9 cellular contexts compared by ENCODE assay signal in genomic region chr7:118352854-118353453, GRCh38.
A peak's percentile ranks its signal among the peaks of the same experiment; 100 is the strongest.
DNase-seq lines count a peak whose midpoint lies in the region; ATAC-seq, FAIRE-seq and TF ChIP-seq lines count a peak whose summit lies in the region.
"Had no signal": no experiment of that assay in that cellular context is flagged by ENCODE, and none has a peak within 500 bp of the region (broad histone marks: within the 10 kb centered on the region; RNA-seq: fewer than 3 reads in every experiment).

No MANE protein-coding gene starts in this region.

- H3K36me3 ChIP-seq in bronchial epithelial cell (ENCODE audit: control insufficient read depth, insufficient read depth, low read length), result no peaks in the 10 kb centered on the region
- no peaks in the 10 kb centered on the region for H3K36me3 ChIP-seq in lower lobe of right lung
- H3K36me3 ChIP-seq: SJSA1 had no signal

- intact Hi-C loops in lower lobe of right lung (cut with DNase I), result no loop called here

- no peak for FAIRE-seq in bronchial epithelial cell (lab: Jason Lieb, UNC)

- H3K9me3 ChIP-seq in lower lobe of right lung, result peaks cover 4% of the 10 kb centered on the region
- H3K9me3 ChIP-seq: SJSA1 had no signal

- TF ChIP-seq CTCF in bronchial epithelial cell (IDR thresholded peaks at IDR 0.05; ENCODE audit: insufficient read depth, low read length, severe bottlenecking), result peak; percentile 24
- no peak for TF ChIP-seq CTCF in lower lobe of right lung (IDR thresholded peaks at IDR 0.05)

- H3K27ac ChIP-seq in lower lobe of right lung, result no peak overlapping the region
- H3K27ac ChIP-seq: SJSA1 had no signal

- DNase-seq in NCI-H524 (lab: John Stamatoyannopoulos, UW) (peak; percentile 17 to 62), NCI-H524 treated with DMSO at 0.1 percent for 48 hours (lab: John Stamatoyannopoulos, UW) (no peak), NCI-H2227 treated with DMSO at 0.1 percent for 48 hours (lab: John Stamatoyannopoulos, UW) (peak; percentile 60), bronchial epithelial cell (ENCODE audit: low read depth) (peak; percentile 49), superior temporal gyrus (ENCODE audit: extremely low spot score) (peak; percentile 73), lower lobe of right lung (no peak)

- H3K4me3 ChIP-seq in bronchial epithelial cell (ENCODE audit: low read depth, low read length) (no peak overlapping the region), lower lobe of right lung (no peak overlapping the region)
- H3K4me3 ChIP-seq: SJSA1 had no signal

- ATAC-seq in lower lobe of right lung (no peak), HG03097 (IDR thresholded peaks at IDR 0.05; ENCODE audit: low FRiP score, unreplicated experiment) (no peak), GM21447 (IDR thresholded peaks at IDR 0.05; ENCODE audit: unreplicated experiment) (no peak)

- no peaks in the 10 kb centered on the region for H3K4me1 ChIP-seq in lower lobe of right lung
- H3K4me1 ChIP-seq: SJSA1 had no signal

- H3K27me3 ChIP-seq in bronchial epithelial cell (ENCODE audit: control insufficient read depth, insufficient read depth, low read length) (no peaks in the 10 kb centered on the region), lower lobe of right lung (ENCODE audit: low read depth) (no peaks in the 10 kb centered on the region)
- H3K27me3 ChIP-seq: SJSA1 had no signal

Comparison
In these comparisons a context has a peak if more than half of its experiments do, and no peak if none do; other contexts are left out.
1. DNase-seq: peak in NCI-H524 (2 of 2), NCI-H2227 treated with DMSO at 0.1 percent for 48 hours (single experiment), bronchial epithelial cell (single experiment) and superior temporal gyrus (single experiment); none in NCI-H524 treated with DMSO at 0.1 percent for 48 hours (single experiment) and lower lobe of right lung (single experiment).